1 cellular context compared by ENCODE assay signal in the genomic region with DNA sequence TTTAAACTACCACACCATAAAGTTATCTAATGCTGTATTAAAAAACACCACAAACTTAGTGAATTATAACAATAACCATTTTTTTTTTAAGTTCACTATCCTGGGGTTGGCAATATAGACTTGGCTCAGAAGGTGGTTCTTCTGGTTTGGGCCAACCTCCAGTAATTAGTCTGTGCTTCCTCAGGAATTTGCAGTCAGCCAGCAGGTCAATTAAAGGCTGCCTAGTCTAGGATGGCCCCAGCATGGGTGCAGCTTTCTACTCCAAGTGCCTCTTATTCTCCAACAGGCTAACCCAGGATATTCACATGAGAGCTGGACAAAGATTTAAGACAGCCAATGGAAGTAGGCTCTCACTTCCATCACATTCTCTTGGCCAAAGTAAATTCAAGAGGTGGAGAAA.
TF ChIP-seq lines count a peak whose summit lies in the region.

No MANE protein-coding gene starts in this region.

TF ChIP-seq in GM23338, 12 proteins besides CTCF, POLR2A, EP300 and RAD21 (continued from another document):
- TF ChIP-seq, protein P1, sequence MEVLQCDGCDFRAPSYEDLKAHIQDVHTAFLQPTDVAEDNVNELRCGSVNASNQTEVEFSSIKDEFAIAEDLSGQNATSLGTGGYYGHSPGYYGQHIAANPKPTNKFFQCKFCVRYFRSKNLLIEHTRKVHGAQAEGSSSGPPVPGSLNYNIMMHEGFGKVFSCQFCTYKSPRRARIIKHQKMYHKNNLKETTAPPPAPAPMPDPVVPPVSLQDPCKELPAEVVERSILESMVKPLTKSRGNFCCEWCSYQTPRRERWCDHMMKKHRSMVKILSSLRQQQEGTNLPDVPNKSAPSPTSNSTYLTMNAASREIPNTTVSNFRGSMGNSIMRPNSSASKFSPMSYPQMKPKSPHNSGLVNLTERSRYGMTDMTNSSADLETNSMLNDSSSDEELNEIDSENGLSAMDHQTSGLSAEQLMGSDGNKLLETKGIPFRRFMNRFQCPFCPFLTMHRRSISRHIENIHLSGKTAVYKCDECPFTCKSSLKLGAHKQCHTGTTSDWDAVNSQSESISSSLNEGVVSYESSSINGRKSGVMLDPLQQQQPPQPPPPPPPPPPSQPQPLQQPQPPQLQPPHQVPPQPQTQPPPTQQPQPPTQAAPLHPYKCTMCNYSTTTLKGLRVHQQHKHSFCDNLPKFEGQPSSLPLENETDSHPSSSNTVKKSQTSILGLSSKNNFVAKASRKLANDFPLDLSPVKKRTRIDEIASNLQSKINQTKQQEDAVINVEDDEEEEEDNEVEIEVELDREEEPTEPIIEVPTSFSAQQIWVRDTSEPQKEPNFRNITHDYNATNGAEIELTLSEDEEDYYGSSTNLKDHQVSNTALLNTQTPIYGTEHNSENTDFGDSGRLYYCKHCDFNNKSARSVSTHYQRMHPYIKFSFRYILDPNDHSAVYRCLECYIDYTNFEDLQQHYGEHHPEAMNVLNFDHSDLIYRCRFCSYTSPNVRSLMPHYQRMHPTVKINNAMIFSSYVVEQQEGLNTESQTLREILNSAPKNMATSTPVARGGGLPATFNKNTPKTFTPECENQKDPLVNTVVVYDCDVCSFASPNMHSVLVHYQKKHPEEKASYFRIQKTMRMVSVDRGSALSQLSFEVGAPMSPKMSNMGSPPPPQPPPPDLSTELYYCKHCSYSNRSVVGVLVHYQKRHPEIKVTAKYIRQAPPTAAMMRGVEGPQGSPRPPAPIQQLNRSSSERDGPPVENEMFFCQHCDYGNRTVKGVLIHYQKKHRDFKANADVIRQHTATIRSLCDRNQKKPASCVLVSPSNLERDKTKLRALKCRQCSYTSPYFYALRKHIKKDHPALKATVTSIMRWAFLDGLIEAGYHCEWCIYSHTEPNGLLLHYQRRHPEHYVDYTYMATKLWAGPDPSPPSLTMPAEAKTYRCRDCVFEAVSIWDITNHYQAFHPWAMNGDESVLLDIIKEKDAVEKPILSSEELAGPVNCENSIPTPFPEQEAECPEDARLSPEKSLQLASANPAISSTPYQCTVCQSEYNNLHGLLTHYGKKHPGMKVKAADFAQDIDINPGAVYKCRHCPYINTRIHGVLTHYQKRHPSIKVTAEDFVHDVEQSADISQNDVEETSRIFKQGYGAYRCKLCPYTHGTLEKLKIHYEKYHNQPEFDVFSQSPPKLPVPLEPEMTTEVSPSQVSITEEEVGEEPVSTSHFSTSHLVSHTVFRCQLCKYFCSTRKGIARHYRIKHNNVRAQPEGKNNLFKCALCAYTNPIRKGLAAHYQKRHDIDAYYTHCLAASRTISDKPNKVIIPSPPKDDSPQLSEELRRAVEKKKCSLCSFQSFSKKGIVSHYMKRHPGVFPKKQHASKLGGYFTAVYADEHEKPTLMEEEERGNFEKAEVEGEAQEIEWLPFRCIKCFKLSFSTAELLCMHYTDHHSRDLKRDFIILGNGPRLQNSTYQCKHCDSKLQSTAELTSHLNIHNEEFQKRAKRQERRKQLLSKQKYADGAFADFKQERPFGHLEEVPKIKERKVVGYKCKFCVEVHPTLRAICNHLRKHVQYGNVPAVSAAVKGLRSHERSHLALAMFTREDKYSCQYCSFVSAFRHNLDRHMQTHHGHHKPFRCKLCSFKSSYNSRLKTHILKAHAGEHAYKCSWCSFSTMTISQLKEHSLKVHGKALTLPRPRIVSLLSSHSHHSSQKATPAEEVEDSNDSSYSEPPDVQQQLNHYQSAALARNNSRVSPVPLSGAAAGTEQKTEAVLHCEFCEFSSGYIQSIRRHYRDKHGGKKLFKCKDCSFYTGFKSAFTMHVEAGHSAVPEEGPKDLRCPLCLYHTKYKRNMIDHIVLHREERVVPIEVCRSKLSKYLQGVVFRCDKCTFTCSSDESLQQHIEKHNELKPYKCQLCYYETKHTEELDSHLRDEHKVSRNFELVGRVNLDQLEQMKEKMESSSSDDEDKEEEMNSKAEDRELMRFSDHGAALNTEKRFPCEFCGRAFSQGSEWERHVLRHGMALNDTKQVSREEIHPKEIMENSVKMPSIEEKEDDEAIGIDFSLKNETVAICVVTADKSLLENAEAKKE (CRISPR knock-in tag; IDR thresholded peaks at IDR 0.05) = peak; percentile 46; the same call in 1 of the 2 replicates
- TF ChIP-seq EZH2phosphoT487 (IDR thresholded peaks at IDR 0.05; ENCODE audit: unreplicated experiment) = no peak
- no peak for TF ChIP-seq JUNB (IDR thresholded peaks at IDR 0.05; ENCODE audit: unreplicated experiment)
- no peak for TF ChIP-seq EZH2 (IDR thresholded peaks at IDR 0.05; ENCODE audit: low read depth, unreplicated experiment)
